In genomic region chr11:114236829-114237228, GRCh38 we compare ENCODE assay signal across 25 cellular contexts. TPM values are rescaled to one million over a fixed set of nuclear protein-coding genes. Genes with fewer than 3 reads are reported as not detected.
A peak's percentile ranks its signal among the peaks of the same experiment; 100 is the strongest.
DNase-seq lines count a peak whose midpoint lies in the region; ATAC-seq and TF ChIP-seq lines count a peak whose summit lies in the region.
"Had no signal": no experiment of that assay in that cellular context is flagged by ENCODE, and none has a peak within 500 bp of the region (broad histone marks: within the 10 kb centered on the region; RNA-seq: fewer than 3 reads in every experiment).

No MANE protein-coding gene starts in this region.

- ATAC-seq in foreskin keratinocyte (peak; percentile 42), gastrocnemius medialis (peak; percentile 41 to 46), HG03095 (IDR thresholded peaks at IDR 0.05; ENCODE audit: unreplicated experiment) (no peak), HG02970 (IDR thresholded peaks at IDR 0.05; ENCODE audit: low FRiP score, unreplicated experiment) (no peak)
- ATAC-seq: CD8-positive, alpha-beta T cell; esophagus mucosa; lower lobe of right lung; T-helper 17 cell; upper lobe of right lung had no signal

- intact Hi-C loops in gastrocnemius medialis (cut with DNase I; ENCODE audit: low total_unique reads): no loop called here

- TF ChIP-seq CTCF in foreskin keratinocyte (conservative IDR thresholded peaks at IDR 0.05): no peak
- no peak for TF ChIP-seq CTCF in gastrocnemius medialis (IDR thresholded peaks at IDR 0.05 in 4 of 5, conservative IDR thresholded peaks at IDR 0.05 in 1 of 5)

- no peaks in the 10 kb centered on the region for H3K36me3 ChIP-seq in MG63
- H3K36me3 ChIP-seq in gastrocnemius medialis: peaks cover 0 to 19% of the 10 kb centered on the region in 2 donors
- H3K36me3 ChIP-seq: ovary had no signal

- H3K27me3 ChIP-seq in MG63: peaks cover 3% of the 10 kb centered on the region; the same call in 1 of the 2 replicates
- peaks cover 8% of the 10 kb centered on the region for H3K27me3 ChIP-seq in foreskin keratinocyte
- no peaks in the 10 kb centered on the region for H3K27me3 ChIP-seq in gastrocnemius medialis
- H3K27me3 ChIP-seq: hepatocyte, ovary, stomach, upper lobe of right lung had no signal

- DNase-seq in MG63 (peak; percentile 73), amniotic epithelial cell (ENCODE audit: low read depth) (peak; percentile 73), foreskin keratinocyte (peak in 1 of 2 donors; percentile 11), gastrocnemius medialis (no peak), iPS-NIHi11 (ENCODE audit: low spot score) (no peak), NOMO-1 treated with dmso at 0.1 percent for 144 hours (lab: John Stamatoyannopoulos, UW; ENCODE audit: unreplicated experiment) (no peak)
- DNase-seq: activated CD4-positive, alpha-beta T cell treated with anti-CD3 and anti-CD28 coated beads, Interleukin-2, amount 50 U/mL, for 1 hour; activated CD8-positive, alpha-beta memory T cell treated with anti-CD3 and anti-CD28 coated beads, Interleukin-2, amount 50 U/mL, for 48 hours; activated effector memory CD4-positive, alpha-beta T cell treated with anti-CD3 and anti-CD28 coated beads, Interleukin-2, amount 50 U/mL, for 16 hours; amygdala; CD8-positive, alpha-beta T cell; central memory CD4-positive, alpha-beta T cell; DMS153; islet precursor cell; lower lobe of right lung; NCI-H1694; ovary; stomach; T-helper 17 cell; upper lobe of right lung had no signal

- in situ Hi-C loops in gastrocnemius medialis (cut with MboI; ENCODE audit: low sequenced_read_pairs in 4 of 4): no loop called here

- H3K4me3 ChIP-seq in MG63 (no peak overlapping the region), gastrocnemius medialis (no peak overlapping the region)
- H3K4me3 ChIP-seq: hepatocyte, lower lobe of right lung, ovary, skin epidermis, stomach, upper lobe of right lung had no signal

- H3K9me3 ChIP-seq in MG63 (no peaks in the 10 kb centered on the region), gastrocnemius medialis (no peaks in the 10 kb centered on the region)
- H3K9me3 ChIP-seq: lower lobe of right lung, ovary, stomach, upper lobe of right lung had no signal

- TF ChIP-seq POLR2A in gastrocnemius medialis (IDR thresholded peaks at IDR 0.05): no peak

- H3K27ac ChIP-seq in foreskin keratinocyte (no peak overlapping the region), gastrocnemius medialis (peak overlapping the region; percentile 90 to 99 (median 96))
- H3K27ac ChIP-seq: hepatocyte, lower lobe of right lung, ovary, skin epidermis, stomach, upper lobe of right lung had no signal

- no peaks in the 10 kb centered on the region for H3K4me1 ChIP-seq in foreskin keratinocyte
- H3K4me1 ChIP-seq in gastrocnemius medialis: peaks cover 98 to 100% of the 10 kb centered on the region in 2 donors

RNA-seq across cellular contexts. Expression of gene NNMT, which starts 59.4 kb away (rescaled TPM):
- total RNA-seq in MG63 (2014; rRNA removed; shearing (Covaris generic); ENCODE audit: low replicate concordance): 377 and 715 TPM in 2 replicates
- total RNA-seq in foreskin keratinocyte (not detected in 2 replicates), gastrocnemius medialis (100 to 1,000 TPM; 157 to 968 (median 541) TPM)
- polyA plus RNA-seq in foreskin keratinocyte: not detected in 2 replicates
- total RNA-seq: CD8-positive, alpha-beta T cell; T-helper 17 cell had no signal

Comparison
In these comparisons a context has a peak if more than half of its experiments do, and no peak if none do; other contexts are left out.
1. DNase-seq: peak in MG63 (single experiment) and amniotic epithelial cell (single experiment); none in gastrocnemius medialis (0 of 2), iPS-NIHi11 (single experiment) and NOMO-1 treated with dmso at 0.1 percent for 144 hours (single experiment).
2. ATAC-seq: peak in foreskin keratinocyte (single experiment) and gastrocnemius medialis (2 of 2); none in HG03095 (single experiment) and HG02970 (single experiment).
3. RNA of gene NNMT, which starts 59.4 kb away (total RNA-seq): 157 to 968 TPM in gastrocnemius medialis and 377 to 715 TPM in MG63; not detected in foreskin keratinocyte; every median in the first group is over 100 times any median in the second.